In the genomic region with DNA sequence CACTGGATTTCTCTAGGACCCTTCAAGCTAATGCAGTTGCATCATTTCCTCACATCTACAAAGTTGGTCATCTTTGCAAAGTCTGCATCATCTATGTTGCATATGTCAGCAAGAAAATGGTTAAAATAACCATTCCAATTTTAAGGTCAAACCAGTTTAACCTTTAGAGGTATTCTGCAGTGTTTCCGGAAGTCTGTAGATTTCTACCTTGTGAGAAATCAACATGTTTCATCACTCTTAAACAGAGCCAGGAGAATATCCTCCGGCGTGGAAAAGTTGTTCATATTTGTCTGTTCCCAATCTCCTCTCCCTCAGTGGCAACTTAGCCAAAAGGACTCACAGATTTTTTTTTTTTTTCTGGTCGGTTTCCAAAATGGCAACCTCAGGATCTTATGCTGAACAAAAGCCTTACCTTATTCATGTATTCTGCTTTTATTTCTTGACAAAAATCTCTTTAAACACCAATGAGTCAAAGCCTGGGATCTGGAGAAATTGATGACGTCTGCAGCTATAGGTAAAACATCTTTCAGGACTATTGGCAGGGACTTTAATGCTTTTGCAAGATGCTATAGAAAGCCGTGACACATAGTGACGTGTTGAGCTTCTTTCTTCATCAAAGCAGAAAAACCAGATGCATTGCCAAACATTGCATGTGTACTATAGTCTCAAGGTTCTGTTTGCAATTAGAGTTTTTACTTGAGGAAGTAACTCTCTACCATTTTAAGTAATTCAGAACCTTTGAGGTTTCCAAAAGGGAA, we compare ENCODE assay signal across 13 cellular contexts. TPM values are rescaled to one million over a fixed set of nuclear protein-coding genes. Genes with fewer than 3 reads are reported as not detected.
DNase-seq lines count a peak whose midpoint lies in the region; ATAC-seq and TF ChIP-seq lines count a peak whose summit lies in the region.
"Had no signal": no experiment of that assay in that cellular context is flagged by ENCODE, and none has a peak within 500 bp of the region (broad histone marks: within the 10 kb centered on the region; RNA-seq: fewer than 3 reads in every experiment).

No MANE protein-coding gene starts in this region.

- no peaks in the 10 kb centered on the region for H3K9me2 ChIP-seq in PC-9 (ENCODE audit: insufficient read depth)

- no peaks in the 10 kb centered on the region for H3K27me3 Mint-ChIP-seq in activated T-cell treated with anti-CD3 and anti-CD28 coated beads, Interleukin-2, amount 50 U/mL, for 72 hours (ENCODE audit: low read depth)
- H3K27me3 Mint-ChIP-seq: activated B cell treated with CpG ODN at 0.5 μM for 24 hours had no signal

- H3K4me2 ChIP-seq in PC-9, result peak overlapping the region; percentile 75

- intact Hi-C loops in PC-9 (cut with micrococcal nuclease; ENCODE audit: unreplicated experiment) (loop anchor here (5.0 kb wide), 1 partner anchor 71 kb away; a partner anchor contains a TSS), upper lobe of right lung (cut with DNase I) (no loop called here)

- H4K20me1 ChIP-seq in PC-9 (ENCODE audit: insufficient read depth), result no peaks in the 10 kb centered on the region

- no peaks in the 10 kb centered on the region for H3K9me3 Mint-ChIP-seq in activated T-cell treated with anti-CD3 and anti-CD28 coated beads, Interleukin-2, amount 50 U/mL, for 72 hours
- H3K9me3 Mint-ChIP-seq: activated B cell treated with CpG ODN at 0.5 μM for 24 hours, natural killer cell had no signal

- H3K9me3 ChIP-seq in PC-9 (ENCODE audit: insufficient read depth, low read depth) (no peaks in the 10 kb centered on the region), upper lobe of right lung (no peaks in the 10 kb centered on the region)

- peak overlapping the region; percentile 33 for H3K27ac Mint-ChIP-seq in activated T-cell treated with anti-CD3 and anti-CD28 coated beads, Interleukin-2, amount 50 U/mL, for 72 hours
- H3K27ac Mint-ChIP-seq: activated B cell treated with CpG ODN at 0.5 μM for 24 hours, natural killer cell had no signal

- H3K4me3 ChIP-seq in PC-9 (peak overlapping the region; percentile 46; the same call in 1 of the 2 replicates), fibroblast of the aortic adventitia (ENCODE audit: low read depth, low read length) (no peak overlapping the region), upper lobe of right lung (no peak overlapping the region)
- H3K4me3 ChIP-seq: coronary artery had no signal

- no peak for DNase-seq in activated T-cell treated with anti-CD3 and anti-CD28 coated beads, Interleukin-2, amount 50 U/mL, for 72 hours
- DNase-seq in activated T-cell treated with anti-CD3 and anti-CD28 coated beads, Interleukin-2, amount 50 U/mL, for 1 hour, result no peak
- DNase-seq in PC-9 (peak; percentile 14 to 92), fibroblast of the aortic adventitia (ENCODE audit: low read depth) (peak; percentile 94), upper lobe of right lung (no peak), DMS79 treated with DMSO at 0.1 percent for 48 hours (lab: John Stamatoyannopoulos, UW) (no peak), occipital lobe (lab: John Stamatoyannopoulos, UW) (no peak)
- DNase-seq: activated B cell treated with CpG ODN at 0.5 μM for 24 hours; activated effector memory CD4-positive, alpha-beta T cell treated with Interleukin-2 at 50 U/mL for 16 hours; natural killer cell; SHP77 had no signal

- no peak overlapping the region for H3K4me3 Mint-ChIP-seq in activated T-cell treated with anti-CD3 and anti-CD28 coated beads, Interleukin-2, amount 50 U/mL, for 72 hours
- H3K4me3 Mint-ChIP-seq: activated B cell treated with CpG ODN at 0.5 μM for 24 hours, natural killer cell had no signal

- no TSS peak for BruUV-seq in PC-9 (replicated peaks; lab: Mats Ljungman, UMichigan)

- H3K4me1 ChIP-seq in PC-9 (replicated peaks; ENCODE audit: insufficient read depth) (peaks cover 45% of the 10 kb centered on the region), upper lobe of right lung (peaks cover 8% of the 10 kb centered on the region)

- H3K4me1 Mint-ChIP-seq in activated T-cell treated with anti-CD3 and anti-CD28 coated beads, Interleukin-2, amount 50 U/mL, for 72 hours (ENCODE audit: low read depth), result peaks cover 50% of the 10 kb centered on the region

- H3K27me3 ChIP-seq in PC-9 (ENCODE audit: insufficient read depth, low read depth) (no peaks in the 10 kb centered on the region), upper lobe of right lung (no peaks in the 10 kb centered on the region)

- CTCF ChIA-PET in PC-9 (lab: Charles Lee), result no interaction called here

- TF ChIP-seq CTCF in PC-9 (conservative IDR thresholded peaks at IDR 0.05), result no peak
- TF ChIP-seq CTCF in fibroblast of the aortic adventitia (IDR thresholded peaks at IDR 0.05; ENCODE audit: insufficient read depth, low read length), result no peak
- TF ChIP-seq CTCF in upper lobe of right lung (IDR thresholded peaks at IDR 0.05), result no peak

- H3K36me3 Mint-ChIP-seq in activated T-cell treated with anti-CD3 and anti-CD28 coated beads, Interleukin-2, amount 50 U/mL, for 72 hours (ENCODE audit: insufficient read depth in 2 of 2), result no peaks in the 10 kb centered on the region
- H3K36me3 Mint-ChIP-seq: natural killer cell had no signal

- POLR2A ChIA-PET in PC-9 (lab: Charles Lee; ENCODE audit: unreplicated experiment), result interaction anchor here (0.7 kb wide), 1 partner anchor 197 kb away, joined by 17 read pairs; no protein-coding TSS in a partner anchor

- no peaks in the 10 kb centered on the region for H3K36me3 ChIP-seq in PC-9 (ENCODE audit: low read depth)
- H3K36me3 ChIP-seq in upper lobe of right lung, result no peaks in the 10 kb centered on the region

- no peak for ATAC-seq in activated T-cell treated with anti-CD3 and anti-CD28 coated beads, Interleukin-2, amount 50 U/mL, for 72 hours (replicated peaks in 1 of 2)
- peak; percentile 33 for ATAC-seq in upper lobe of right lung
- no peak for ATAC-seq in GM21390 (IDR thresholded peaks at IDR 0.05; ENCODE audit: unreplicated experiment)
- ATAC-seq: natural killer cell had no signal

- H3K27ac ChIP-seq in PC-9 (peak overlapping the region; percentile 99), upper lobe of right lung (no peak overlapping the region)
- H3K27ac ChIP-seq: coronary artery had no signal

- peaks cover 32% of the 10 kb centered on the region for H3F3A ChIP-seq in PC-9 (ENCODE audit: insufficient read depth, low read depth)

- H2AFZ ChIP-seq in PC-9, result peak overlapping the region; percentile 24; the same call in 1 of the 2 replicates

- H3K79me2 ChIP-seq in PC-9 (ENCODE audit: low read depth), result no peaks in the 10 kb centered on the region

RNA-seq across cellular contexts. Expression of a gene that starts 16.0 kb away (rescaled TPM):
- total RNA-seq in activated T-cell treated with anti-CD3 and anti-CD28 coated beads, Interleukin-2, amount 50 U/mL, for 72 hours, result 10 to 100 TPM; 54.4 to 61.9 TPM
- total RNA-seq in PC-9 (2021) (22.5 and 29.0 TPM in 2 replicates), fibroblast of the aortic adventitia (ENCODE audit: low replicate concordance) (33.4 and 49.1 TPM in 2 replicates), upper lobe of right lung (47.1 TPM), occipital lobe (107 TPM)

Comparison
In these comparisons a context has a peak if more than half of its experiments do, and no peak if none do; other contexts are left out.
1. DNase-seq: peak in PC-9 (2 of 2) and fibroblast of the aortic adventitia (single experiment); none in activated T-cell treated with anti-CD3 and anti-CD28 coated beads, Interleukin-2, amount 50 U/mL, for 72 hours (0 of 2), activated T-cell treated with anti-CD3 and anti-CD28 coated beads, Interleukin-2, amount 50 U/mL, for 1 hour (single experiment), upper lobe of right lung (single experiment), DMS79 treated with DMSO at 0.1 percent for 48 hours (single experiment) and occipital lobe (single experiment).